12 cellular contexts compared by ENCODE assay signal in genomic region chr1:1873186-1873585, GRCh38. TPM values are rescaled to one million over a fixed set of nuclear protein-coding genes. Genes with fewer than 3 reads are reported as not detected.
DNase-seq lines count a peak whose midpoint lies in the region; ATAC-seq and TF ChIP-seq lines count a peak whose summit lies in the region.
"Had no signal": no experiment of that assay in that cellular context is flagged by ENCODE, and none has a peak within 500 bp of the region (broad histone marks: within the 10 kb centered on the region; RNA-seq: fewer than 3 reads in every experiment).

No MANE protein-coding gene starts in this region.

- TF ChIP-seq POLR2A in right lobe of liver (IDR thresholded peaks at IDR 0.05) (no peak), suprapubic skin (IDR thresholded peaks at IDR 0.05) (no peak)

- TF ChIP-seq CTCF in brain (conservative IDR thresholded peaks at IDR 0.05) (no peak), right lobe of liver (IDR thresholded peaks at IDR 0.05) (no peak), suprapubic skin (IDR thresholded peaks at IDR 0.05) (no peak)

- peaks cover 0 to 23% (median 13%) of the 10 kb centered on the region in 5 experiments for H3K9me3 Mint-ChIP-seq in brain

- no peak overlapping the region for H3K4me3 ChIP-seq in MG63
- no peak overlapping the region for H3K4me3 ChIP-seq in right lobe of liver
- H3K4me3 ChIP-seq in suprapubic skin = no peak overlapping the region

- 53% methylated on average over 2 of the region's 2 CpGs for WGBS in right lobe of liver (ENCODE audit: insufficient coverage, low coverage, low lambda C conversion rate, missing lambda C conversion rate)
- WGBS in suprapubic skin = 17% methylated on average over 1 of the region's 2 CpGs

- H3K4me1 ChIP-seq in right lobe of liver (peaks cover 0 to 32% (median 13%) of the 10 kb centered on the region in 4 donors), suprapubic skin (peaks cover 52% of the 10 kb centered on the region)

- peak; percentile 55 to 93 (median 74) for ATAC-seq in right lobe of liver
- ATAC-seq: sciatic nerve had no signal

- peaks cover 86% of the 10 kb centered on the region for H3K36me3 Mint-ChIP-seq in brain

- peak overlapping the region in 3 of 5 experiments; percentile 0 to 66 (median 42) for H3K27ac Mint-ChIP-seq in brain
- H3K27ac Mint-ChIP-seq: mesothelial cell of epicardium had no signal

- H3K27me3 ChIP-seq in MG63 (no peaks in the 10 kb centered on the region), right lobe of liver (no peaks in the 10 kb centered on the region), suprapubic skin (no peaks in the 10 kb centered on the region)

- peaks cover 46% of the 10 kb centered on the region for H3K4me1 Mint-ChIP-seq in brain

- intact Hi-C loops in right lobe of liver (cut with DNase I) = no loop called here

- H3K27ac ChIP-seq in right lobe of liver (no peak overlapping the region), suprapubic skin (peak overlapping the region; percentile 27)
- H3K27ac ChIP-seq: epithelial cell of prostate had no signal

- no peak overlapping the region for H3K4me3 Mint-ChIP-seq in brain
- H3K4me3 Mint-ChIP-seq: mesothelial cell of epicardium had no signal

- H3K9me3 ChIP-seq in MG63 = no peaks in the 10 kb centered on the region
- H3K9me3 ChIP-seq in right lobe of liver = no peaks in the 10 kb centered on the region
- no peaks in the 10 kb centered on the region for H3K9me3 ChIP-seq in suprapubic skin

- H3K36me3 ChIP-seq in MG63 = peaks cover 57% of the 10 kb centered on the region
- H3K36me3 ChIP-seq in right lobe of liver = peaks cover 0 to 10% (median 0%) of the 10 kb centered on the region in 4 donors
- peaks cover 7% of the 10 kb centered on the region for H3K36me3 ChIP-seq in suprapubic skin

- H3K27me3 Mint-ChIP-seq in brain = peaks cover 4% of the 10 kb centered on the region

- DNase-seq in MG63 = peak; percentile 58
- peak in 2 of 3 donors; percentile 80 to 85 for DNase-seq in right lobe of liver
- no peak for DNase-seq in suprapubic skin (ENCODE audit: low spot score in 2 of 2)
- no peak for DNase-seq in KG1 (lab: John Stamatoyannopoulos, UW)
- DNase-seq in dermis blood vessel endothelial cell = no peak
- no peak for DNase-seq in activated CD8-positive, alpha-beta memory T cell treated with anti-CD3 and anti-CD28 coated beads for 24 hours
- DNase-seq: NCI-H69, SIG-M5 had no signal

- TF ChIP-seq EP300 in suprapubic skin (IDR thresholded peaks at IDR 0.05) = no peak

RNA-seq across cellular contexts. Expression of gene GNB1, which starts 17.7 kb away (rescaled TPM):
- total RNA-seq in MG63 (2014; rRNA removed; shearing (Covaris generic); ENCODE audit: low replicate concordance) = 327 and 329 TPM in 2 replicates
- 689 TPM for polyA plus RNA-seq in brain (ENCODE audit: insufficient read depth, low read depth, low replicate concordance)
- 100 to 1,000 TPM in 4 of 6 experiments, 10 to 100 TPM in 2; 85.9 to 147 (median 104) TPM for total RNA-seq in right lobe of liver
- 100 to 1,000 TPM; 121 to 159 (median 153) TPM for total RNA-seq in suprapubic skin
- 87.8 and 181 TPM in 2 replicates for total RNA-seq in dermis blood vessel endothelial cell

RNA-seq across cellular contexts. Expression of gene CALML6, which starts 41.9 kb away (rescaled TPM):
- 0.20 TPM in 1 of 2 replicates, not detected in the other for total RNA-seq in MG63 (2014; rRNA removed; shearing (Covaris generic); ENCODE audit: low replicate concordance)
- 0.27 TPM for polyA plus RNA-seq in brain (ENCODE audit: insufficient read depth, low read depth, low replicate concordance)
- total RNA-seq in right lobe of liver (1 to 10 TPM in 1 of 6 experiments, under 1 TPM in 3, not detected in 2; 0.44 to 1.4 (median 0.58) TPM), suprapubic skin (1 to 10 TPM in 1 of 4 donors, under 1 TPM in 2, not detected in 1; 0.30 to 3.3 (median 0.81) TPM), dermis blood vessel endothelial cell (0.34 TPM in 1 of 2 replicates, not detected in the other)

RNA-seq across cellular contexts. Expression of gene TMEM52, which starts 45.9 kb away (rescaled TPM):
- not detected in 2 replicates for total RNA-seq in MG63 (2014; rRNA removed; shearing (Covaris generic); ENCODE audit: low replicate concordance)
- 6.5 TPM for polyA plus RNA-seq in brain (ENCODE audit: insufficient read depth, low read depth, low replicate concordance)
- total RNA-seq in right lobe of liver (10 to 100 TPM in 1 of 6 experiments, 1 to 10 TPM in 5; 2.3 to 13.2 (median 6.0) TPM), suprapubic skin (1 to 10 TPM; 2.2 to 6.0 (median 4.5) TPM), dermis blood vessel endothelial cell (0.37 TPM in 1 of 2 replicates, not detected in the other)

Comparison
In these comparisons a context has a peak if more than half of its experiments do, and no peak if none do; other contexts are left out.
1. DNase-seq: peak in MG63 (single experiment) and right lobe of liver (2 of 3); none in suprapubic skin (0 of 2), KG1 (single experiment), dermis blood vessel endothelial cell (single experiment) and activated CD8-positive, alpha-beta memory T cell treated with anti-CD3 and anti-CD28 coated beads for 24 hours (single experiment).